15 cellular contexts compared by ENCODE assay signal in genomic region chr6:39998126-39998525, GRCh38.
"Had no signal": no experiment of that assay in that cellular context is flagged by ENCODE, and none has a peak within 500 bp of the region (broad histone marks: within the 10 kb centered on the region; RNA-seq: fewer than 3 reads in every experiment).

No MANE protein-coding gene starts in this region.

- DNase-seq: cortex of kidney; effector memory CD4-positive, alpha-beta T cell; foreskin melanocyte; head of caudate nucleus; hippocampal formation; mesendoderm; mucosa of descending colon; naive thymus-derived CD8-positive, alpha-beta T cell; psoas muscle; retina; spleen; stimulated activated CD4-positive, alpha-beta T cell treated with anti-CD3 and anti-CD28 coated beads, Interleukin-15, amount 100 ng/mL, for 24 hours; stimulated activated CD4-positive, alpha-beta T cell treated with anti-CD3 and anti-CD28 coated beads, Interleukin-1b, Interleukin-23, amount 100 ng/mL, for 48 hours; stimulated activated CD4-positive, alpha-beta T cell treated with anti-CD3 and anti-CD28 coated beads, Interleukin-4, amount 100 ng/mL, for 24 hours had no signal

- H3K4me3 ChIP-seq: mucosa of descending colon, psoas muscle, spleen, tibial nerve had no signal
